Comparison of ENCODE assay signal across 29 cellular contexts in the genomic region with DNA sequence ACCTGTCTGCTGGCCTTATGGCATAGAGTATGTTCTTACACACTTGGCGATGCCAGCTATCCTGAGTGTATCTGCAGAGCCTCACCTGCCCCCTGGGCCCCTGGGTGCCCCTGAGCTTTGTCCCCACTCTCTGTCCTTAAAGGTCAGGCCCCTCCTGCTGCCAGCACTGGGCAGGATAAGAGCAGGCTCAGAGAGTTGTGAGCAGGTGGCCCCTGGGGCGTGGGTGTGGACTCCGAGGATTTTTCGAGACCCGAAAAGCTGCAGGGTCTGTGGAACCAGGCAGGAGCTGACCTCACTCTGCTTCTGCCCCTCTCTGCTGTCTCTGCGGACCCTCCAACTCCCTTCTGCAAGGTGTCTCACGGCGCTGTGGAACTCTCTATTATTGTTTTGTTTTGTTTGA. TPM values are rescaled to one million over a fixed set of nuclear protein-coding genes. Genes with fewer than 3 reads are reported as not detected.
DNase-seq lines count a peak whose midpoint lies in the region; ATAC-seq and TF ChIP-seq lines count a peak whose summit lies in the region.
"Had no signal": no experiment of that assay in that cellular context is flagged by ENCODE, and none has a peak within 500 bp of the region (broad histone marks: within the 10 kb centered on the region; RNA-seq: fewer than 3 reads in every experiment).

No MANE protein-coding gene starts in this region.

- 93% methylated on average over 8 of the region's 8 CpGs for WGBS in right cardiac atrium
- 92 to 97% methylated on average over 4 to 8 of the region's 8 CpGs for WGBS in thyroid gland, 2 donors

- no peaks in the 10 kb centered on the region for H3K36me3 ChIP-seq in thyroid gland
- H3K36me3 ChIP-seq: cardiac muscle cell had no signal

- H3K27ac ChIP-seq in right cardiac atrium (ENCODE audit: low read length) = peak overlapping the region; percentile 87
- H3K27ac ChIP-seq in dorsolateral prefrontal cortex = peak overlapping the region; percentile 66 to 100 (median 99)
- H3K27ac ChIP-seq in thyroid gland = peak overlapping the region; percentile 88 to 95 (median 89)
- H3K27ac ChIP-seq: cardiac muscle cell had no signal

- peaks cover 15% of the 10 kb centered on the region for H3K27me3 Mint-ChIP-seq in nephron progenitor cell (ENCODE audit: low read depth, poor library complexity)
- H3K27me3 Mint-ChIP-seq: activated CD4-positive, alpha-beta T cell treated with anti-CD3 and anti-CD28 coated beads for 36 hours; activated naive CD4-positive, alpha-beta T cell treated with anti-CD3 and anti-CD28 coated beads, Interleukin-2, amount 50 U/mL, for 24 hours; B cell; CD8-positive, alpha-beta memory T cell had no signal

- no peaks in the 10 kb centered on the region for H3K27me3 ChIP-seq in right cardiac atrium (ENCODE audit: control insufficient read depth, insufficient read depth)
- no peaks in the 10 kb centered on the region for H3K27me3 ChIP-seq in dorsolateral prefrontal cortex
- H3K27me3 ChIP-seq in thyroid gland = no peaks in the 10 kb centered on the region
- H3K27me3 ChIP-seq: ascending aorta, upper lobe of left lung had no signal

- H3K4me1 ChIP-seq in right cardiac atrium (ENCODE audit: control insufficient read depth, insufficient read depth, low read length) (peaks cover 9% of the 10 kb centered on the region), thyroid gland (peaks cover 42 to 67% of the 10 kb centered on the region in 2 donors)

- ATAC-seq in right cardiac atrium (no peak), Right ventricle myocardium inferior (no peak)
- ATAC-seq: activated CD4-positive, alpha-beta T cell treated with anti-CD3 and anti-CD28 coated beads for 36 hours; esophagus mucosa had no signal

- intact Hi-C loops in right cardiac atrium (cut with DNase I) = no loop called here
- intact Hi-C loops in Right ventricle myocardium inferior (cut with DNase I) = no loop called here
- intact Hi-C loops in dorsolateral prefrontal cortex (cut with DNase I) = no loop called here
- intact Hi-C loops in thyroid gland (cut with DNase I) = no loop called here

- H3K9me3 ChIP-seq in right cardiac atrium (ENCODE audit: control insufficient read depth, low read length) (no peaks in the 10 kb centered on the region), thyroid gland (no peaks in the 10 kb centered on the region)
- H3K9me3 ChIP-seq: ascending aorta, upper lobe of left lung had no signal

- peaks cover 63% of the 10 kb centered on the region for H3K4me1 Mint-ChIP-seq in nephron progenitor cell
- H3K4me1 Mint-ChIP-seq: endodermal cell had no signal

- peak overlapping the region; percentile 81 for H3K27ac Mint-ChIP-seq in nephron progenitor cell
- H3K27ac Mint-ChIP-seq: activated CD4-positive, alpha-beta T cell treated with anti-CD3 and anti-CD28 coated beads for 36 hours; activated naive CD4-positive, alpha-beta T cell treated with anti-CD3 and anti-CD28 coated beads, Interleukin-2, amount 50 U/mL, for 24 hours; activated T-helper 2 cell treated with anti-CD3 and anti-CD28 coated beads, Interferon-gamma antibody, Interleukin-2, Interleukin-4, amounts not matched to agents 10 μg/mL and 5 μg/mL and 100 μg/mL, durations not matched to agents 14 hours and 24 hours and 36 hours; B cell; endodermal cell had no signal

- H3K36me3 Mint-ChIP-seq in nephron progenitor cell (ENCODE audit: low read depth) = peaks cover 12% of the 10 kb centered on the region
- H3K36me3 Mint-ChIP-seq: activated naive CD4-positive, alpha-beta T cell treated with anti-CD3 and anti-CD28 coated beads, Interleukin-2, amount 50 U/mL, for 24 hours had no signal

- no peak for DNase-seq in right cardiac atrium
- DNase-seq in Right ventricle myocardium inferior (ENCODE audit: missing footprints) = no peak
- DNase-seq in dorsolateral prefrontal cortex = peak in 1 of 10 donors; percentile 21
- DNase-seq in nephron progenitor cell = no peak
- DNase-seq in thyroid gland = no peak
- no peak for DNase-seq in activated T-cell treated with anti-CD3 and anti-CD28 coated beads, Interleukin-2, amount 50 U/mL, for 1 hour
- no peak for DNase-seq in SK-N-DZ (ENCODE audit: low spot score)
- DNase-seq in retina = no peak
- DNase-seq: ACHN; activated CD4-positive, alpha-beta T cell treated with anti-CD3 and anti-CD28 coated beads for 36 hours; CD8-positive, alpha-beta memory T cell; DMS 273 treated with DMSO at 0.1 percent for 48 hours; EL; KBM-7; mammary epithelial cell; NCI-H1092 treated with DMSO at 0.1 percent for 48 hours; NCI-H187 treated with DMSO at 0.1 percent for 48 hours; NCI-H526 treated with DMSO at 0.1 percent for 48 hours; SIG-M5; stimulated activated CD4-positive, alpha-beta T cell treated with anti-CD3 and anti-CD28 coated beads, Interleukin-4, amount 100 ng/mL, for 1 hour; T-helper 9 cell; upper lobe of left lung had no signal

- TF ChIP-seq CTCF in dorsolateral prefrontal cortex (IDR thresholded peaks at IDR 0.05 in 54 of 56, conservative IDR thresholded peaks at IDR 0.05 in 2 of 56; ENCODE audit: low read depth in 1 of 56, partially characterized antibody in 56 of 56) (no peak), nephron progenitor cell (IDR thresholded peaks at IDR 0.05) (no peak), thyroid gland (IDR thresholded peaks at IDR 0.05) (no peak)

- no peak overlapping the region for H3K4me3 ChIP-seq in right cardiac atrium (ENCODE audit: low read length)
- H3K4me3 ChIP-seq in dorsolateral prefrontal cortex = no peak overlapping the region
- H3K4me3 ChIP-seq in thyroid gland (replicated peaks in 1 of 3) = no peak overlapping the region
- H3K4me3 ChIP-seq: ascending aorta, cardiac muscle cell, upper lobe of left lung had no signal

- no peaks in the 10 kb centered on the region for H3K9me3 Mint-ChIP-seq in nephron progenitor cell
- H3K9me3 Mint-ChIP-seq: activated naive CD4-positive, alpha-beta T cell treated with anti-CD3 and anti-CD28 coated beads, Interleukin-2, amount 50 U/mL, for 24 hours; activated T-helper 2 cell treated with anti-CD3 and anti-CD28 coated beads, Interferon-gamma antibody, Interleukin-2, Interleukin-4, amounts not matched to agents 10 μg/mL and 5 μg/mL and 100 μg/mL, durations not matched to agents 14 hours and 24 hours and 36 hours; CD8-positive, alpha-beta memory T cell; endodermal cell had no signal

- no peak for TF ChIP-seq POLR2A in thyroid gland (IDR thresholded peaks at IDR 0.05)

- H3K4me3 Mint-ChIP-seq in nephron progenitor cell = no peak overlapping the region
- H3K4me3 Mint-ChIP-seq: activated CD4-positive, alpha-beta T cell treated with anti-CD3 and anti-CD28 coated beads for 36 hours; activated naive CD4-positive, alpha-beta T cell treated with anti-CD3 and anti-CD28 coated beads, Interleukin-2, amount 50 U/mL, for 24 hours; B cell; CD8-positive, alpha-beta memory T cell; endodermal cell had no signal

RNA-seq across cellular contexts. Expression of a gene that starts 8.2 kb away (rescaled TPM):
- total RNA-seq in right cardiac atrium (10 to 100 TPM; 25.0 to 48.7 (median 34.2) TPM), Right ventricle myocardium inferior (17.6 TPM), dorsolateral prefrontal cortex (100 to 1,000 TPM in 104 of 120 experiments, 10 to 100 TPM in 16; 38.9 to 309 (median 147) TPM), thyroid gland (10 to 100 TPM; 50.2 to 92.7 (median 56.2) TPM)
- 34.9 TPM for polyA plus RNA-seq in right cardiac atrium
- polyA plus RNA-seq in SK-N-DZ (2014; cell fraction: cytosol; rRNA removed) = 22.9 and 33.4 TPM in 2 replicates
- 158 and 178 TPM in 2 replicates for polyA plus RNA-seq in SK-N-DZ (2014; cell fraction: nucleus; rRNA removed)

RNA-seq across cellular contexts. Expression of a gene that starts 52.5 kb away (rescaled TPM):
- total RNA-seq in right cardiac atrium (10 to 100 TPM; 17.9 to 22.2 (median 18.9) TPM), Right ventricle myocardium inferior (25.4 TPM), dorsolateral prefrontal cortex (10 to 100 TPM; 15.8 to 35.3 (median 22.0) TPM), thyroid gland (10 to 100 TPM; 35.6 to 66.1 (median 63.5) TPM)
- 21.1 TPM for polyA plus RNA-seq in right cardiac atrium
- 19.7 TPM in 2 replicates for polyA plus RNA-seq in SK-N-DZ (2014; cell fraction: cytosol; rRNA removed)
- 11.5 and 15.3 TPM in 2 replicates for polyA plus RNA-seq in SK-N-DZ (2014; cell fraction: nucleus; rRNA removed)
